14 cellular contexts compared by ENCODE assay signal in the genomic region with DNA sequence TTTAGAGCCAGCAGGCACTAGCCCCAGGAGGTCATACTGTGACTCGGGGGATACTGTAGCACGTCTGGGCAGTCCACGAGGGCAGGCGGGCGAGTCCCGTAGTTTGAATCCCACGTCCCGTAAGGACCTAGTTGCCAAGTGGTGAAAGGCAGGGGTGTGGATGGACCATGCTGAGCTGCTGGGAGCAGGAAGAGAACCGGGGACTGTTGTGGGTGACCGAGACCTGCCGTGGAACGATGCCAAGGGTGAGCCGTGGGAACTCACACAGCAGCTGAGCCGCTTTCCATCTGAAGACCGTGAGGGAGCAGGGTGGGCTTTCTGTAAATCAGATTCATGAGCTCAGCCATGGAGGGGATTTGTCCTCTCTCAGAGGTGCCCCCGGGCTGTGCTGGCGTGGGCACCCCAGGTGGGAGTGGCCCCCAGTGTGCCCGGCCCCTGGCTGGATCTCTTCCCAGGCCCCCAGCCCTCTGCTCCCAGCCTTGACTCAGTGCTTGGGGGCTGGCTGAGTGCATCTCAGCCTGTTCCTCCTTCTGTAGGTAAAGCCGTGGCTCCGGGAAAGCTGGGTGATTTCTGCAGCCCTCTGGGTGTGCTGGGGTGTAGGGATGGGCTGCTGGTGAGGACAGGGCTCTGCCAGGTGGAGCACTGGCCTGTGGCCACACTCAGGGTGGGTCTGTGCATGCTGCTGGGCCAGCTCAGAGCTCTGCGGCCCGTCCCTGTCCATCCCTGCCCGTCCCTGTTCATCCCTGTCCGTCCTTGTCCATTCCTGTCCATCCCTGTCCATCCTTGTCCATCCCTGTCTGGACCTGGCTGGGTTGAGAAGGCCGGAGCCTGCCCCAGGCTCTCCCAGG. TPM values are rescaled to one million over a fixed set of nuclear protein-coding genes. Genes with fewer than 3 reads are reported as not detected.
DNase-seq lines count a peak whose midpoint lies in the region; ATAC-seq and TF ChIP-seq lines count a peak whose summit lies in the region.
"Had no signal": no experiment of that assay in that cellular context is flagged by ENCODE, and none has a peak within 500 bp of the region (broad histone marks: within the 10 kb centered on the region; RNA-seq: fewer than 3 reads in every experiment).

No MANE protein-coding gene starts in this region.

- no peak overlapping the region for H3K23ac ChIP-seq in mesendoderm (ENCODE audit: low read length)

- no peak overlapping the region for H3K27ac ChIP-seq in PC-3 (ENCODE audit: low read length)
- peak overlapping the region; percentile 36 for H3K27ac ChIP-seq in duodenal mucosa (ENCODE audit: low read depth, low read length)
- no peak overlapping the region for H3K27ac ChIP-seq in mesendoderm (ENCODE audit: low read depth, low read length)
- H3K27ac ChIP-seq in stomach smooth muscle (ENCODE audit: low read length), result peak overlapping the region; percentile 6

- H3K9me2 ChIP-seq in PC-3 (replicated peaks; ENCODE audit: low read length), result no peaks in the 10 kb centered on the region
- H3K9me2 ChIP-seq: SK-N-SH had no signal

- H3K36me3 ChIP-seq in PC-3 (ENCODE audit: low read depth, low read length), result no peaks in the 10 kb centered on the region
- H3K36me3 ChIP-seq in duodenal mucosa (ENCODE audit: control insufficient read depth in 1 of 2, insufficient read depth in 2 of 2, low read length in 2 of 2), result peaks cover 9 to 28% of the 10 kb centered on the region in 2 donors
- H3K36me3 ChIP-seq in mesendoderm (ENCODE audit: control insufficient read depth, insufficient read depth, low read length), result no peaks in the 10 kb centered on the region
- peaks cover 2% of the 10 kb centered on the region in 2 donors for H3K36me3 ChIP-seq in stomach smooth muscle (ENCODE audit: control insufficient read depth in 2 of 2, insufficient read depth in 2 of 2, low read length in 2 of 2)

- peaks cover 16% of the 10 kb centered on the region for H3K4me1 ChIP-seq in PC-3 (ENCODE audit: insufficient read depth, low read length)
- peaks cover 20 to 24% of the 10 kb centered on the region in 2 donors for H3K4me1 ChIP-seq in duodenal mucosa (ENCODE audit: control insufficient read depth in 1 of 2, insufficient read depth in 2 of 2, low read length in 2 of 2)
- peaks cover 3% of the 10 kb centered on the region for H3K4me1 ChIP-seq in mesendoderm (ENCODE audit: control insufficient read depth, low read depth, low read length)
- H3K4me1 ChIP-seq in stomach smooth muscle (ENCODE audit: control insufficient read depth, insufficient read depth, low read length), result peaks cover 23% of the 10 kb centered on the region

- H3K9ac ChIP-seq in PC-3 (ENCODE audit: low read length) (no peak overlapping the region), duodenal mucosa (ENCODE audit: low read depth in 1 of 2, low read length in 2 of 2) (peak overlapping the region; percentile 6 to 30), mesendoderm (ENCODE audit: low read length) (no peak overlapping the region), stomach smooth muscle (ENCODE audit: low read length in 2 of 2) (peak overlapping the region; percentile 41 to 42)
- H3K9ac ChIP-seq: SK-N-SH had no signal

- TF ChIP-seq CTCF in PC-3 (conservative IDR thresholded peaks at IDR 0.05; ENCODE audit: low read depth, low read length) (no peak), GM20000 (IDR thresholded peaks at IDR 0.05; ENCODE audit: extremely low read depth, missing control alignments) (no peak)

- peak overlapping the region; percentile 50 for H3K56ac ChIP-seq in mesendoderm (ENCODE audit: low read length)

- H3F3A ChIP-seq in PC-3 (ENCODE audit: low read length, unreplicated experiment), result no peaks in the 10 kb centered on the region

- no CpG with 5 or more reads among the region's 25 CpGs for WGBS in mesendoderm (ENCODE audit: extremely low coverage, insufficient coverage, low lambda C conversion rate)

- H4K20me1 ChIP-seq in PC-3 (ENCODE audit: low read length), result no peaks in the 10 kb centered on the region

- DNase-seq in PC-3 (no peak), mesendoderm (no peak), GM20000 (ENCODE audit: low spot score) (no peak), cortex of kidney (lab: John Stamatoyannopoulos, UW) (no peak)
- no peak for DNase-seq in activated CD4-positive, CD25-positive, alpha-beta regulatory T cell (lab: John Stamatoyannopoulos, UW)
- no peak for DNase-seq in activated CD4-positive, alpha-beta T cell treated with anti-CD3 and anti-CD28 coated beads, Interleukin-2, amount 50 U/mL, for 4 hours
- DNase-seq: activated CD4-positive, alpha-beta T cell treated with anti-CD3 and anti-CD28 coated beads for 1 hour; activated gamma-delta T cell treated with Interleukin-2 at 50 U/mL for 16 hours; CD8-positive, alpha-beta T cell; stimulated activated CD4-positive, alpha-beta T cell treated with anti-CD3 and anti-CD28 coated beads, Interleukin-4, amount 100 ng/mL, for 4 hours had no signal

- POLR2A ChIA-PET in PC-3 (lab: Charles Lee; ENCODE audit: unreplicated experiment), result interaction anchor here (0.6 kb wide), 2 partner anchors 125 to 302 kb away, joined by 4 to 5 read pairs; no protein-coding TSS in a partner anchor

- no TSS peak for BruUV-seq in PC-3 (replicated peaks; lab: Mats Ljungman, UMichigan)

- no peak overlapping the region for H3K4ac ChIP-seq in mesendoderm (ENCODE audit: low read depth, low read length)

- no peak overlapping the region for H2AK5ac ChIP-seq in mesendoderm (ENCODE audit: low read length)

- H4K5ac ChIP-seq in mesendoderm (ENCODE audit: low read length), result no peak overlapping the region

- H2BK5ac ChIP-seq in mesendoderm (ENCODE audit: low read length), result no peak overlapping the region

- H3K27me3 ChIP-seq in PC-3 (ENCODE audit: low read length) (no peaks in the 10 kb centered on the region), duodenal mucosa (ENCODE audit: control insufficient read depth in 1 of 2, insufficient read depth in 2 of 2, low read length in 2 of 2) (no peaks in the 10 kb centered on the region), mesendoderm (ENCODE audit: insufficient read depth, low read length, poor library complexity) (no peaks in the 10 kb centered on the region), stomach smooth muscle (ENCODE audit: control insufficient read depth in 1 of 2, insufficient read depth in 2 of 2, low read length in 2 of 2) (no peaks in the 10 kb centered on the region)

- H4K8ac ChIP-seq in mesendoderm (ENCODE audit: low read depth, low read length), result no peak overlapping the region

- H3K79me2 ChIP-seq in PC-3 (ENCODE audit: low read length) (no peaks in the 10 kb centered on the region), mesendoderm (ENCODE audit: control insufficient read depth, insufficient read depth, low read length) (no peaks in the 10 kb centered on the region)

- no peak overlapping the region for H2BK120ac ChIP-seq in mesendoderm (ENCODE audit: low read depth, low read length)

- no peak for ATAC-seq in PC-3
- ATAC-seq: CD8-positive, alpha-beta T cell had no signal

- H2AFZ ChIP-seq in PC-3 (ENCODE audit: low read length), result no peak overlapping the region

- no peak overlapping the region for H3K4me3 ChIP-seq in PC-3 (ENCODE audit: low read length)
- H3K4me3 ChIP-seq in duodenal mucosa (ENCODE audit: low read depth in 1 of 2, low read length in 2 of 2), result peak overlapping the region in 1 of 2 donors; percentile 28
- H3K4me3 ChIP-seq in mesendoderm (ENCODE audit: low read length), result no peak overlapping the region
- H3K4me3 ChIP-seq in stomach smooth muscle (ENCODE audit: low read length in 2 of 2), result peak overlapping the region in 1 of 2 donors; percentile 60

- CTCF ChIA-PET in PC-3 (lab: Charles Lee), result interaction anchor here (1.3 kb wide), 1 partner anchor 31 kb away, joined by 6 read pairs; a partner anchor contains a TSS

- intact Hi-C loops in PC-3 (cut with micrococcal nuclease), result no loop called here

- H3K9me3 ChIP-seq in PC-3 (ENCODE audit: low read length) (no peaks in the 10 kb centered on the region), duodenal mucosa (ENCODE audit: control insufficient read depth in 1 of 2, low read length in 2 of 2) (no peaks in the 10 kb centered on the region), stomach smooth muscle (ENCODE audit: control insufficient read depth in 2 of 2, low read length in 2 of 2) (no peaks in the 10 kb centered on the region)
- H3K9me3 ChIP-seq: SK-N-SH had no signal

- H3K18ac ChIP-seq in mesendoderm (ENCODE audit: low read length), result no peak overlapping the region

- peak overlapping the region; percentile 66; the same call in 1 of the 2 replicates for H3K4me2 ChIP-seq in PC-3 (ENCODE audit: low read length)
- no peak overlapping the region for H3K4me2 ChIP-seq in mesendoderm (ENCODE audit: low read length)
- H3K4me2 ChIP-seq: SK-N-SH had no signal

- peaks cover 1% of the 10 kb centered on the region for H3K79me1 ChIP-seq in mesendoderm (ENCODE audit: low read length)

- no peak overlapping the region for H2BK15ac ChIP-seq in mesendoderm (replicated peaks; ENCODE audit: low read depth)

RNA-seq across cellular contexts. Expression of a gene that starts 13.6 kb away (rescaled TPM):
- total RNA-seq in PC-3 (2014; rRNA removed), result 31.5 and 48.2 TPM in 2 replicates
- 24.2 TPM for polyA plus RNA-seq in mesendoderm (2013, experiment 1 of 2)
- polyA plus RNA-seq in mesendoderm (2013, experiment 2 of 2), result 25.3 TPM

RNA-seq across cellular contexts. Expression of a gene that starts 30.1 kb away (rescaled TPM):
- 0.75 TPM in 1 of 2 replicates, not detected in the other for total RNA-seq in PC-3 (2014; rRNA removed)
- 4.3 TPM for polyA plus RNA-seq in mesendoderm (2013, experiment 1 of 2)
- polyA plus RNA-seq in mesendoderm (2013, experiment 2 of 2), result 4.0 TPM
- total RNA-seq: CD8-positive, alpha-beta T cell had no signal
- polyA plus RNA-seq: neural cell had no signal

RNA-seq across cellular contexts. Expression of a gene that starts 31.6 kb away (rescaled TPM):
- total RNA-seq in PC-3 (2014; rRNA removed), result 344 and 390 TPM in 2 replicates
- 59.9 TPM for polyA plus RNA-seq in mesendoderm (2013, experiment 1 of 2)
- polyA plus RNA-seq in mesendoderm (2013, experiment 2 of 2), result 60.0 TPM

RNA-seq across cellular contexts. Expression of a gene that starts 32.0 kb away (rescaled TPM):
- 71.5 and 90.0 TPM in 2 replicates for total RNA-seq in PC-3 (2014; rRNA removed)
- 8.5 TPM for polyA plus RNA-seq in mesendoderm (2013, experiment 1 of 2)
- 8.7 TPM for polyA plus RNA-seq in mesendoderm (2013, experiment 2 of 2)

RNA-seq across cellular contexts. Expression of a gene that starts 40.4 kb away (rescaled TPM):
- 46.8 and 52.2 TPM in 2 replicates for total RNA-seq in PC-3 (2014; rRNA removed)
- 97.1 TPM for polyA plus RNA-seq in mesendoderm (2013, experiment 1 of 2)
- polyA plus RNA-seq in mesendoderm (2013, experiment 2 of 2), result 102 TPM

Comparison
In these comparisons a context has a peak if more than half of its experiments do, and no peak if none do; other contexts are left out.
1. H3K27ac ChIP-seq: peak in duodenal mucosa (single experiment) and stomach smooth muscle (single experiment); none in PC-3 (single experiment) and mesendoderm (single experiment).
2. H3K9ac ChIP-seq: peak in duodenal mucosa (2 of 2) and stomach smooth muscle (2 of 2); none in PC-3 (single experiment) and mesendoderm (single experiment).